Comparison of ENCODE assay signal across 24 cellular contexts in the genomic region with DNA sequence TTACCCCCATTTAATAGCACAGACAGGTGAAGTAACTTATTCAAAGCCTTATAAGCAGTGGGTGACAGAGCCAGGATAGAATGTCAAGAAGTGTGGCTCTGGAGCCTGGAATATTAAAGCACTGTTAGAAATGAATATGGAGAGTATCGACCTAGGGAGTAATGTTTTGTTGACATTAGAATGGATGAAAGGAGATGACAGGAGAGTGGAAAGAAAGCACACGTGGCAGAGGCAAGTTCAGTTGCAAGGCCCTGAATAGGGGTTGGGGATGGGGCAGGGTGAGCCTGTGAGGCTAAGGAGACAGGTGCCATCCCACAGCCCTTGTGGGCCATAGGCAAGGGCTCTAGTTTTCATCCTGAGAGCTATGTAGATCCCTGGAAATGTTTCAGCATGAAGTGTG.
"Had no signal": no experiment of that assay in that cellular context is flagged by ENCODE, and none has a peak within 500 bp of the region (broad histone marks: within the 10 kb centered on the region; RNA-seq: fewer than 3 reads in every experiment).

No MANE protein-coding gene starts in this region.

- ATAC-seq: left cardiac atrium; lower lobe of right lung; natural killer cell treated with Interleukin-12 subunit alpha and Interleukin-12 subunit beta and Interleukin-15 and Interleukin-18, amount 100 ng/mL, for 72 hours; stimulated activated memory B cell treated with anti-CD40 and anti-IgM and Interleukin-4, amounts not matched to agents 10 μg/mL and 1 μg/mL and 100 μg/mL, for 72 hours had no signal

- H3K27ac ChIP-seq: dorsolateral prefrontal cortex, hepatocyte, left ventricle myocardium inferior, lower lobe of right lung, parathyroid adenoma, prostate gland, right lobe of liver, thoracic aorta, transverse colon had no signal

- H3K9me3 ChIP-seq: lower lobe of right lung, prostate gland, right lobe of liver, thoracic aorta, transverse colon had no signal

- H3K9ac ChIP-seq: parathyroid adenoma had no signal

- H3K4me3 ChIP-seq: dorsolateral prefrontal cortex, hepatocyte, left ventricle myocardium inferior, lower lobe of right lung, prostate gland, right lobe of liver, thoracic aorta, transverse colon had no signal

- H3K36me3 Mint-ChIP-seq: memory B cell; natural killer cell treated with Interleukin-12 subunit alpha and Interleukin-12 subunit beta and Interleukin-15 and Interleukin-18, amount 100 ng/mL, for 72 hours; stimulated activated memory B cell treated with anti-CD40 and anti-IgM and Interleukin-4, amounts not matched to agents 10 μg/mL and 1 μg/mL and 100 μg/mL, for 72 hours had no signal

- H3K79me2 ChIP-seq: hepatocyte, parathyroid adenoma had no signal

- H3K27me3 Mint-ChIP-seq: stimulated activated memory B cell treated with anti-CD40 and anti-IgM and Interleukin-4, amounts not matched to agents 10 μg/mL and 1 μg/mL and 100 μg/mL, for 72 hours had no signal

- H3K4me3 Mint-ChIP-seq: natural killer cell treated with Interleukin-12 subunit alpha and Interleukin-12 subunit beta and Interleukin-15 and Interleukin-18, amount 100 ng/mL, for 72 hours; stimulated activated memory B cell treated with anti-CD40 and anti-IgM and Interleukin-4, amounts not matched to agents 10 μg/mL and 1 μg/mL and 100 μg/mL, for 72 hours; stimulated activated naive CD8-positive, alpha-beta T cell treated with anti-CD3 and anti-CD28 coated beads, Interleukin-15, Interleukin-2, amounts not matched to agents 100 ng/mL and 50 ng/mL, for 24 hours had no signal

- H3K27me3 ChIP-seq: hepatocyte, right lobe of liver, transverse colon had no signal

- H3K4me1 ChIP-seq: left ventricle myocardium inferior, lower lobe of right lung, parathyroid adenoma, prostate gland, right lobe of liver, transverse colon had no signal

- H3K4me2 ChIP-seq: hepatocyte had no signal

- H3K27ac Mint-ChIP-seq: memory B cell; natural killer cell treated with Interleukin-12 subunit alpha and Interleukin-12 subunit beta and Interleukin-15 and Interleukin-18, amount 100 ng/mL, for 72 hours; stimulated activated memory B cell treated with anti-CD40 and anti-IgM and Interleukin-4, amounts not matched to agents 10 μg/mL and 1 μg/mL and 100 μg/mL, for 72 hours; stimulated activated naive CD8-positive, alpha-beta T cell treated with anti-CD3 and anti-CD28 coated beads, Interleukin-15, Interleukin-2, amounts not matched to agents 100 ng/mL and 50 ng/mL, for 24 hours had no signal

- H3K36me3 ChIP-seq: left ventricle myocardium inferior, lower lobe of right lung, prostate gland, right lobe of liver, thoracic aorta, transverse colon had no signal

- DNase-seq: cortex of kidney; dorsolateral prefrontal cortex; effector CD8-positive, alpha-beta T cell; foreskin melanocyte; head of caudate nucleus; kidney; left cardiac atrium; left ventricle myocardium inferior; lower lobe of right lung; midbrain; occipital lobe; retina; right lobe of liver; stimulated activated CD4-positive, alpha-beta T cell treated with anti-CD3 and anti-CD28 coated beads, Interleukin-4, amount 100 ng/mL, for 1 hour; stimulated activated CD8-positive, alpha-beta memory T cell treated with anti-CD3 and anti-CD28 coated beads, Interleukin-4, amount 100 ng/mL, for 48 hours; transverse colon had no signal

- H3K9me3 Mint-ChIP-seq: memory B cell; natural killer cell treated with Interleukin-12 subunit alpha and Interleukin-12 subunit beta and Interleukin-15 and Interleukin-18, amount 100 ng/mL, for 72 hours; stimulated activated memory B cell treated with anti-CD40 and anti-IgM and Interleukin-4, amounts not matched to agents 10 μg/mL and 1 μg/mL and 100 μg/mL, for 72 hours; stimulated activated naive CD8-positive, alpha-beta T cell treated with anti-CD3 and anti-CD28 coated beads, Interleukin-15, Interleukin-2, amounts not matched to agents 100 ng/mL and 50 ng/mL, for 24 hours had no signal
